ENCODE assay signal across 19 cellular contexts in the genomic region with DNA sequence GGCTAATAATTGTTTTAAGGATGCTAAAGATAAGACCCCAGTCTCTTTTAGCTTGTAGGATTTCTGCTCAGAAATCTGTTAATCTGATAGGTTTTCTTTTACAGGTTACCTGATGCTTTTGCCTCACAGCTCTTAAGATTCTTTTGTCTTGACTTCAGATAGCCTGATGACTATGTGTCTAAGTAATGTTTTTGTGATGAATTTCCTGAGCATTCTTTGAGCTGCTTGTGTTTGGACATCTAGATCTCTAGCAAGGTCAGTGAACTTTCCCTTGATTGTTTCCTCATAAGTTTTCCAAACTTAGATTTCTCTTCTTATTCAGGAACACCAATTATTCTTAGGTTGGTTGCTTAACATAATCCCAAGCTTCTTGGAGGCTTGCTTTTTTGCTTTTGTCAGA.
"Had no signal": no experiment of that assay in that cellular context is flagged by ENCODE, and none has a peak within 500 bp of the region (broad histone marks: within the 10 kb centered on the region; RNA-seq: fewer than 3 reads in every experiment).

No MANE protein-coding gene starts in this region.

- H3K36me3 ChIP-seq: MG63 had no signal

- ATAC-seq: HepG2 had no signal

- H3K27me3 ChIP-seq: MG63 had no signal

- H3K9me3 ChIP-seq: MG63, SK-N-SH had no signal

- DNase-seq: KBM-7, MG63, NCI-H1092 treated with DMSO at 0.1 percent for 48 hours, NCI-H1436, NCI-H187, NCI-H2029, NCI-H2081 treated with DMSO at 0.1 percent for 48 hours, NCI-H2171, NCI-H226, NCI-H446, NCI-H510A, NCI-H524 treated with DMSO at 0.1 percent for 48 hours, NCI-H69, NCI-H774, RPMI8226, SHP77, SK-N-SH, SW 1271 had no signal

- H3K4me3 ChIP-seq: MG63 had no signal
